8 cellular contexts compared by ENCODE assay signal in genomic region chr1:112614460-112615065, GRCh38. TPM values are rescaled to one million over a fixed set of nuclear protein-coding genes. Genes with fewer than 3 reads are reported as not detected.
DNase-seq lines count a peak whose midpoint lies in the region; ATAC-seq, FAIRE-seq and TF ChIP-seq lines count a peak whose summit lies in the region.

No MANE protein-coding gene starts in this region.

- H3K4me3 ChIP-seq in HAP-1: no peak overlapping the region

- no peak overlapping the region for H3K27ac Mint-ChIP-seq in stimulated activated naive B cell treated with anti-CD40 and anti-IgM and Interleukin-4, amounts not matched to agents 10 μg/mL and 1 μg/mL and 100 μg/mL, for 72 hours

- H3K4me3 Mint-ChIP-seq in stimulated activated naive B cell treated with anti-CD40 and anti-IgM and Interleukin-4, amounts not matched to agents 10 μg/mL and 1 μg/mL and 100 μg/mL, for 72 hours: no peak overlapping the region

- no peaks in the 10 kb centered on the region for H3K9me3 ChIP-seq in HAP-1

- H3K4me1 ChIP-seq in HAP-1: peaks cover 20% of the 10 kb centered on the region

- H3K27ac ChIP-seq in C4-2B: no peak overlapping the region

- no peaks in the 10 kb centered on the region for H3K9me3 Mint-ChIP-seq in stimulated activated naive B cell treated with anti-CD40 and anti-IgM and Interleukin-4, amounts not matched to agents 10 μg/mL and 1 μg/mL and 100 μg/mL, for 72 hours

- H3K36me3 ChIP-seq in HAP-1 (replicated peaks): peaks cover 35% of the 10 kb centered on the region

- H3K4me1 Mint-ChIP-seq in stimulated activated naive B cell treated with anti-CD40 and anti-IgM and Interleukin-4, amounts not matched to agents 10 μg/mL and 1 μg/mL and 100 μg/mL, for 72 hours: peaks cover 0 to 4% of the 10 kb centered on the region in 2 donors

- ATAC-seq in stimulated activated naive B cell treated with anti-CD40 and anti-IgM and Interleukin-4, amounts not matched to agents 10 μg/mL and 1 μg/mL and 100 μg/mL, for 72 hours (replicated peaks): no peak
- ATAC-seq in HG03565 (IDR thresholded peaks at IDR 0.05; ENCODE audit: unreplicated experiment): no peak

- peak; percentile 80 for TF ChIP-seq CTCF in C4-2B (conservative IDR thresholded peaks at IDR 0.05)

- FAIRE-seq in frontal cortex (lab: Jason Lieb, UNC): no peak

- in situ Hi-C loops in HAP-1 (cut with MboI; ENCODE audit: low sequenced_read_pairs): loop anchor here (5.0 kb wide), 2 partner anchors 93 to 222 kb away; partner anchors contain the start of gene RHOC
- in situ Hi-C loops in SK-MEL-5 (cut with HindIII; ENCODE audit: low pct_unique_long_range_greater_than_20kb, low sequenced_read_pairs): no loop called here

- peaks cover 11 to 22% of the 10 kb centered on the region in 2 donors for H3K36me3 Mint-ChIP-seq in stimulated activated naive B cell treated with anti-CD40 and anti-IgM and Interleukin-4, amounts not matched to agents 10 μg/mL and 1 μg/mL and 100 μg/mL, for 72 hours

- DNase-seq in HAP-1 (ENCODE audit: low spot score in 2 of 2) (peak; percentile 37 to 52), SK-MEL-5 (ENCODE audit: low read depth, low spot score) (peak; percentile 63), fibroblast of the conjunctiva (ENCODE audit: low read depth) (peak; percentile 53), UCSD-AML1 (lab: John Stamatoyannopoulos, UW; ENCODE audit: unreplicated experiment) (no peak), frontal cortex (ENCODE audit: low spot score in 2 of 2) (no peak)
- DNase-seq in stimulated activated naive B cell treated with anti-CD40 and anti-IgM and Interleukin-4, amounts not matched to agents 10 μg/mL and 1 μg/mL and 100 μg/mL, for 72 hours: no peak

- H3K27me3 ChIP-seq in HAP-1 (ENCODE audit: low read depth): no peaks in the 10 kb centered on the region

- no peaks in the 10 kb centered on the region for H3K27me3 Mint-ChIP-seq in stimulated activated naive B cell treated with anti-CD40 and anti-IgM and Interleukin-4, amounts not matched to agents 10 μg/mL and 1 μg/mL and 100 μg/mL, for 72 hours

RNA-seq across cellular contexts. Expression of gene ST7L, which starts 4.4 kb away (rescaled TPM):
- 23.8 and 28.2 TPM in 2 replicates for total RNA-seq in SK-MEL-5 (2014; rRNA removed; shearing (Covaris generic))
- polyA plus RNA-seq in SK-MEL-5 (2015; cell fraction: cytosol; rRNA removed): 23.3 and 28.1 TPM in 2 replicates
- polyA plus RNA-seq in SK-MEL-5 (2015; cell fraction: nucleus; rRNA removed): 8.7 and 32.1 TPM in 2 replicates
- 35.9 TPM for total RNA-seq in frontal cortex

RNA-seq across cellular contexts. Expression of gene CAPZA1, which starts 5.1 kb away (rescaled TPM):
- 137 and 146 TPM in 2 replicates for total RNA-seq in SK-MEL-5 (2014; rRNA removed; shearing (Covaris generic))
- 77.5 and 107 TPM in 2 replicates for polyA plus RNA-seq in SK-MEL-5 (2015; cell fraction: cytosol; rRNA removed)
- polyA plus RNA-seq in SK-MEL-5 (2015; cell fraction: nucleus; rRNA removed): 76.1 and 88.7 TPM in 2 replicates
- total RNA-seq in frontal cortex: 90.9 TPM

RNA-seq across cellular contexts. Expression of gene MOV10, which starts 59.9 kb away (rescaled TPM):
- 29.1 TPM in 2 replicates for total RNA-seq in SK-MEL-5 (2014; rRNA removed; shearing (Covaris generic))
- 36.1 and 61.7 TPM in 2 replicates for polyA plus RNA-seq in SK-MEL-5 (2015; cell fraction: cytosol; rRNA removed)
- polyA plus RNA-seq in SK-MEL-5 (2015; cell fraction: nucleus; rRNA removed): 221 and 258 TPM in 2 replicates
- total RNA-seq in frontal cortex: 5.3 TPM

Comparison
In these comparisons a context has a peak if more than half of its experiments do, and no peak if none do; other contexts are left out.
1. DNase-seq: peak in HAP-1 (2 of 2), SK-MEL-5 (single experiment) and fibroblast of the conjunctiva (single experiment); none in UCSD-AML1 (single experiment), frontal cortex (0 of 2) and stimulated activated naive B cell treated with anti-CD40 and anti-IgM and Interleukin-4, amounts not matched to agents 10 μg/mL and 1 μg/mL and 100 μg/mL, for 72 hours (single experiment).